ENCODE assay signal across 8 cellular contexts in the genomic region with DNA sequence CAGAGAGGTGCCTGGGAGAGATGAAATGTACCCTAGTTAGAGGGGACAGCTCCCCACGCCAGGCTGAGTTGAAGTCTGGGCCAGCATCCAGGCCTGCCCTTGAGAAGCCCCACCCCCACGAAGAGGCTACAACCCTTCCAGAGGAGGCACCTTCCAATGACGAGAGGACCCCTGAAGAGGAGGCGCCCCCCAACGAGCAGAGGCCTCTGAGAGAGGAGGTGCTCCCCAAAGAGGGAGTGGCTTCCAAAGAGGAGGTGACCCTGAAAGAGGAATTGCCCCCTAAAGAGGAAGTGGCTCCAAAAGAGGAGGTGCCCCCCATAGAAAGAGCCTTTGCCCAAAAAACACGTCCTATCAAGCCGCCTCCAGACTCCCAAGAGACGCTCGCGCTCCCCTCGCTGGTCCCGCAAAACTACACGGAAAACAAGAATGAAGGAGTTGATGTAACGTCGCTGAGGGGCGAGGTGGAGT. TPM values are rescaled to one million over a fixed set of nuclear protein-coding genes. Genes with fewer than 3 reads are reported as not detected.
DNase-seq lines count a peak whose midpoint lies in the region; ATAC-seq lines count a peak whose summit lies in the region.

No MANE protein-coding gene starts in this region.

- H3K18ac ChIP-seq in neuronal stem cell (ENCODE audit: low read length), result peak overlapping the region; percentile 22

- no peak overlapping the region for H3K4me3 ChIP-seq in CD4-positive, CD25-positive, alpha-beta regulatory T cell (ENCODE audit: low read depth, low read length)
- H3K4me3 ChIP-seq in Karpas-422 (ENCODE audit: low read length) (no peak overlapping the region), neuronal stem cell (ENCODE audit: low read length in 2 of 2) (peak overlapping the region in 1 of 2 donors; percentile 75)
- H3K4me3 ChIP-seq in effector memory CD4-positive, alpha-beta T cell (ENCODE audit: insufficient read depth, low read depth, low read length, poor library complexity, severe bottlenecking), result peak overlapping the region; percentile 46

- no peak overlapping the region for H4K91ac ChIP-seq in neuronal stem cell (ENCODE audit: low read depth, low read length, poor library complexity)

- H4K8ac ChIP-seq in neuronal stem cell (ENCODE audit: low read depth, low read length), result no peak overlapping the region

- peak overlapping the region; percentile 32 for H2BK15ac ChIP-seq in neuronal stem cell (ENCODE audit: low read length)

- peaks cover 0 to 27% (median 15%) of the 10 kb centered on the region in 4 donors for H3K4me1 Mint-ChIP-seq in CD4-positive, CD25-positive, alpha-beta regulatory T cell

- no peaks in the 10 kb centered on the region for H4K20me1 ChIP-seq in Karpas-422 (ENCODE audit: insufficient read depth, low read depth, low read length)

- H3K4me2 ChIP-seq in Karpas-422 (ENCODE audit: low read depth, low read length, poor library complexity, severe bottlenecking) (no peak overlapping the region), neuronal stem cell (ENCODE audit: insufficient read depth, low read length, poor library complexity, severe bottlenecking) (peak overlapping the region; percentile 89)

- WGBS in neuronal stem cell (ENCODE audit: extremely low coverage in 2 of 2, insufficient read length in 2 of 2, insufficient replicate concordance in 1 of 2), 2 donors, result no CpG with 5 or more reads among the region's 16 CpGs

- peak overlapping the region in 2 of 3 donors; percentile 66 to 69 for H3K27ac Mint-ChIP-seq in CD4-positive, CD25-positive, alpha-beta regulatory T cell

- no peak overlapping the region for H3K9ac ChIP-seq in Karpas-422 (ENCODE audit: low read length)
- H3K9ac ChIP-seq in neuronal stem cell (ENCODE audit: low read depth, low read length, poor library complexity), result peak overlapping the region; percentile 64

- no peak for DNase-seq in CD4-positive, CD25-positive, alpha-beta regulatory T cell
- DNase-seq in Karpas-422, result peak; percentile 64
- no peak for DNase-seq in effector memory CD4-positive, alpha-beta T cell
- DNase-seq in neuronal stem cell (ENCODE audit: low spot score), result no peak
- DNase-seq in hypothalamus (lab: John Stamatoyannopoulos, UW), result no peak
- DNase-seq in NCI-H1436 treated with DMSO at 0.1 percent for 48 hours (lab: John Stamatoyannopoulos, UW), result no peak
- DNase-seq in NCI-H748 treated with DMSO at 0.1 percent for 48 hours (lab: John Stamatoyannopoulos, UW), result no peak

- peak overlapping the region; percentile 16 for H2AK5ac ChIP-seq in neuronal stem cell (ENCODE audit: low read depth, low read length)

- H2BK5ac ChIP-seq in neuronal stem cell (ENCODE audit: low read length), result no peak overlapping the region

- H3K79me1 ChIP-seq in neuronal stem cell (ENCODE audit: low read depth, low read length), result no peaks in the 10 kb centered on the region

- no peaks in the 10 kb centered on the region for H3K36me3 ChIP-seq in CD4-positive, CD25-positive, alpha-beta regulatory T cell (ENCODE audit: control insufficient read depth, insufficient read depth, low read length)
- H3K36me3 ChIP-seq in Karpas-422 (ENCODE audit: insufficient read depth, low read length) (0 out of 2 replicates have a peak, but pooled peaks cover 4% of the 10 kb centered on the region), neuronal stem cell (replicated peaks in 1 of 2; ENCODE audit: control insufficient read depth in 2 of 2, insufficient read depth in 2 of 2, low read length in 2 of 2) (peaks cover 0 to 51% of the 10 kb centered on the region in 2 donors)
- H3K36me3 ChIP-seq in effector memory CD4-positive, alpha-beta T cell (ENCODE audit: control insufficient read depth, insufficient read depth, low read length), result no peaks in the 10 kb centered on the region

- H3K36me3 Mint-ChIP-seq in CD4-positive, CD25-positive, alpha-beta regulatory T cell, result no peaks in the 10 kb centered on the region

- H3K9me3 Mint-ChIP-seq in CD4-positive, CD25-positive, alpha-beta regulatory T cell, result no peaks in the 10 kb centered on the region

- H2AFZ ChIP-seq in Karpas-422 (ENCODE audit: low read length) (no peak overlapping the region), neuronal stem cell (ENCODE audit: low read length) (no peak overlapping the region)

- H3K27me3 Mint-ChIP-seq in CD4-positive, CD25-positive, alpha-beta regulatory T cell, result peaks cover 4% of the 10 kb centered on the region

- H2BK120ac ChIP-seq in neuronal stem cell (ENCODE audit: low read depth, low read length), result no peak overlapping the region

- no peak overlapping the region for H2BK12ac ChIP-seq in neuronal stem cell (ENCODE audit: low read length)

- no peaks in the 10 kb centered on the region for H3K27me3 ChIP-seq in CD4-positive, CD25-positive, alpha-beta regulatory T cell (ENCODE audit: control insufficient read depth, insufficient read depth, low read length)
- H3K27me3 ChIP-seq in Karpas-422 (ENCODE audit: low read length) (no peaks in the 10 kb centered on the region), neuronal stem cell (ENCODE audit: control insufficient read depth in 3 of 3, insufficient read depth in 3 of 3, low read depth in 1 of 3, low read length in 3 of 3) (peaks cover 0 to 38% (median 2%) of the 10 kb centered on the region in 3 experiments)
- H3K27me3 ChIP-seq in effector memory CD4-positive, alpha-beta T cell (replicated peaks; ENCODE audit: control insufficient read depth, insufficient read depth, low read length, poor library complexity, severe bottlenecking), result no peaks in the 10 kb centered on the region

- no peaks in the 10 kb centered on the region for H3K9me3 ChIP-seq in CD4-positive, CD25-positive, alpha-beta regulatory T cell (ENCODE audit: control insufficient read depth in 2 of 2, low read length in 2 of 2)
- H3K9me3 ChIP-seq in Karpas-422 (ENCODE audit: low read length) (no peaks in the 10 kb centered on the region), neuronal stem cell (replicated peaks in 1 of 2; ENCODE audit: control insufficient read depth in 2 of 2, insufficient read depth in 1 of 2, low read depth in 1 of 2, low read length in 2 of 2) (peaks cover 0 to 2% of the 10 kb centered on the region in 2 donors)
- no peaks in the 10 kb centered on the region for H3K9me3 ChIP-seq in effector memory CD4-positive, alpha-beta T cell (ENCODE audit: control insufficient read depth, low read length)

- peaks cover 33% of the 10 kb centered on the region for H3K4me1 ChIP-seq in CD4-positive, CD25-positive, alpha-beta regulatory T cell (ENCODE audit: control insufficient read depth, insufficient read depth, low read length, poor library complexity, severe bottlenecking)
- peaks cover 24% of the 10 kb centered on the region for H3K4me1 ChIP-seq in Karpas-422 (ENCODE audit: low read length)
- H3K4me1 ChIP-seq in effector memory CD4-positive, alpha-beta T cell (ENCODE audit: control insufficient read depth, insufficient read depth, low read length, poor library complexity, severe bottlenecking), result peaks cover 29% of the 10 kb centered on the region
- H3K4me1 ChIP-seq in neuronal stem cell (ENCODE audit: control insufficient read depth in 2 of 2, insufficient read depth in 1 of 2, low read depth in 1 of 2, low read length in 2 of 2), result peaks cover 14 to 25% of the 10 kb centered on the region in 2 donors

- no peak overlapping the region for H3K4ac ChIP-seq in neuronal stem cell (ENCODE audit: low read length)

- ATAC-seq in CD4-positive, CD25-positive, alpha-beta regulatory T cell (ENCODE audit: low read depth in 2 of 2), result no peak
- ATAC-seq in GM18511 (IDR thresholded peaks at IDR 0.05; ENCODE audit: unreplicated experiment), result no peak

- H3K79me2 ChIP-seq in Karpas-422 (ENCODE audit: low read length), result no peaks in the 10 kb centered on the region

- H3K4me3 Mint-ChIP-seq in CD4-positive, CD25-positive, alpha-beta regulatory T cell, result peak overlapping the region; percentile 77 to 93 (median 82)

- H3K9me2 ChIP-seq in Karpas-422 (replicated peaks; ENCODE audit: insufficient read depth, low read length), result no peaks in the 10 kb centered on the region

- no peak overlapping the region for H3K27ac ChIP-seq in CD4-positive, CD25-positive, alpha-beta regulatory T cell (ENCODE audit: insufficient read depth, low read length, poor library complexity, severe bottlenecking)
- H3K27ac ChIP-seq in Karpas-422 (ENCODE audit: low read length) (no peak overlapping the region), neuronal stem cell (replicated peaks; ENCODE audit: low read length) (no peak overlapping the region)
- H3K27ac ChIP-seq in effector memory CD4-positive, alpha-beta T cell (ENCODE audit: insufficient read depth, low read length, poor library complexity, severe bottlenecking), result no peak overlapping the region

- no peak overlapping the region for H3K14ac ChIP-seq in neuronal stem cell (ENCODE audit: low read length)

- peak overlapping the region; percentile 98 for H3K23ac ChIP-seq in neuronal stem cell (ENCODE audit: low read depth, low read length, poor library complexity)

RNA-seq across cellular contexts. Expression of a gene that starts 3.1 kb away (rescaled TPM):
- total RNA-seq in CD4-positive, CD25-positive, alpha-beta regulatory T cell, result 12.7 TPM
- polyA plus RNA-seq in CD4-positive, CD25-positive, alpha-beta regulatory T cell, result 10 to 100 TPM in 3 of 4 donors, 1 to 10 TPM in 1; 8.7 to 18.0 (median 12.9) TPM
- 0.75 and 7.1 TPM in 2 replicates for total RNA-seq in Karpas-422 (2014; rRNA removed; shearing (Covaris generic); ENCODE audit: low replicate concordance)
- polyA plus RNA-seq in neuronal stem cell (2013, experiment 1 of 2), result 26.4 TPM
- 25.2 TPM for polyA plus RNA-seq in neuronal stem cell (2013, experiment 2 of 2)

RNA-seq across cellular contexts. Expression of a gene that starts 14.2 kb away (rescaled TPM):
- total RNA-seq in CD4-positive, CD25-positive, alpha-beta regulatory T cell, result 3.2 TPM
- polyA plus RNA-seq in CD4-positive, CD25-positive, alpha-beta regulatory T cell, result under 1 TPM; 0.26 to 0.42 (median 0.33) TPM
- total RNA-seq in Karpas-422 (2014; rRNA removed; shearing (Covaris generic); ENCODE audit: low replicate concordance), result 8.2 and 16.4 TPM in 2 replicates
- 3.3 TPM for polyA plus RNA-seq in neuronal stem cell (2013, experiment 1 of 2)
- 3.3 TPM for polyA plus RNA-seq in neuronal stem cell (2013, experiment 2 of 2)
